In the genomic region with DNA sequence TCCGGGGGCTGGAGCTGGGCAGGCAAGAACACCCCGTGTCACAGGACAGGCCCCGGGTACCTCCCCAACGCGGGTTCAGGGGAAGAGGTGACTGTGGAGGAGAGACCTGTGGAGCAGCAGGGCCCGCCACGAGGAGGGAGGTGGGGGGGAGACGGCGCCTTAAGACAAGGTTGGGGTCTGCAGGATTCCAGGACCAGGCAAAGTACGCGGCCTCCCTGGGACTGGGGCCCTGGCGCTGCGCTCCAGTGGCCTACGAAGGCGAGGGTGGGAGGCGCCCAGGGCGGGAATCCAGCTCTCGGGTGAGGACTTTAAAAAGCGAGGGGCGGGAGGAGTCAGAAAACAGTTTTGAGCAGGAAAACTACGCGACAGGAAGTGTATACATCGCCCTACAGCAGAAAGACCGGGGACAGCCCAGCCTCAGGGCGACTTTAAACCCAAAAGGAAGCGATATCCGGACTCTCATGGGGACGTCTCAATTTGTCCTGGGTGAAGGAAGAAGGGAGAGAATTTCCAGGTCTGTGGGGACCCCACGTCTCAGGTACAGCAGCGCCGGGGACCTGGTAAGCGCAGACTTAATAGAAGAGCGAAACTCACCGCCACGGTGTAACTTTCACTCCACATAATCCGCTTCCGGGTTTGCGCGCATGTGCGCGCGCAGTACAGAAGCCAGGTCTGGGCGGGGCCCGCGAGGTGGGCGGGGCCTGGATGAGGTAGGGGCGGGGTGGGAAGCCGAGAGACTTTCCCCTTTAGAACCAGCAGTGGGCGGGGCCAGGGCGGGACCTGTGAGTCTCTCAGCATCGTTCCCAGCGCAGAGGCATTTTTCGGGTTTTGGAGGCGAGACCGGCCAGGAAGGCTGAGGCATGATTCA, we compare ENCODE assay signal across 8 cellular contexts. TPM values are rescaled to one million over a fixed set of nuclear protein-coding genes. Genes with fewer than 3 reads are reported as not detected.
DNase-seq lines count a peak whose midpoint lies in the region; TF ChIP-seq lines count a peak whose summit lies in the region.

TSS of gene ZNF83 (minus strand) at position 638 of the 868 bp plus-strand sequence.

- peak within 1 kb of the TSS; percentile 93 for H3K4me2 ChIP-seq in Loucy (ENCODE audit: low read depth, low read length, poor library complexity, severe bottlenecking)

- H3K9me3 Mint-ChIP-seq in activated naive CD4-positive, alpha-beta T cell treated with anti-CD3 and anti-CD28 coated beads for 36 hours: peaks cover 22% of the 10 kb centered on the region

- H3K4me1 ChIP-seq in Loucy (ENCODE audit: insufficient read depth, low read length, poor library complexity, severe bottlenecking): peaks cover 10% of the 10 kb centered on the region

- no peak for TF ChIP-seq CTCF in Loucy (conservative IDR thresholded peaks at IDR 0.05; ENCODE audit: low read length)

- H3K4me3 Mint-ChIP-seq in activated naive CD4-positive, alpha-beta T cell treated with anti-CD3 and anti-CD28 coated beads for 36 hours: peak within 1 kb of the TSS; percentile 85

- H4K20me1 ChIP-seq in Loucy (ENCODE audit: insufficient read depth, low read length, poor library complexity, severe bottlenecking): peaks cover 4% of the 10 kb centered on the region

- DNase-seq in DMS79 treated with DMSO at 0.1 percent for 48 hours (lab: John Stamatoyannopoulos, UW) (peak; percentile 72), GOT3 (lab: John Stamatoyannopoulos, UW) (peak; percentile 66), SK-MEL-5 (ENCODE audit: low read depth, low spot score) (peak; percentile 87), germinal center (ENCODE audit: low spot score) (peak; percentile 99), non-pigmented ciliary epithelial cell (ENCODE audit: low read depth) (peak; percentile 75), substantia nigra (lab: John Stamatoyannopoulos, UW) (peak; percentile 34 to 97 (median 82))
- peak; percentile 96 for DNase-seq in activated naive CD4-positive, alpha-beta T cell treated with anti-CD3 and anti-CD28 coated beads for 36 hours

- in situ Hi-C loops in SK-MEL-5 (cut with HindIII; ENCODE audit: low pct_unique_long_range_greater_than_20kb, low sequenced_read_pairs): no loop called here

- intact Hi-C loops in activated naive CD4-positive, alpha-beta T cell treated with anti-CD3 and anti-CD28 coated beads for 36 hours (cut with micrococcal nuclease): loop anchor here (1.0 to 5.0 kb wide), 5 partner anchors 36 to 449 kb away; partner anchors contain the start of genes ZNF611 and ZNF808

- peak within 1 kb of the TSS; percentile 94 for H3K9ac ChIP-seq in Loucy (ENCODE audit: low read depth, low read length, poor library complexity, severe bottlenecking)

- H3K9me2 ChIP-seq in Loucy (replicated peaks; ENCODE audit: low read depth, low read length): no peaks in the 10 kb centered on the region

- H3K36me3 Mint-ChIP-seq in activated naive CD4-positive, alpha-beta T cell treated with anti-CD3 and anti-CD28 coated beads for 36 hours (ENCODE audit: low read depth): peaks cover 29% of the 10 kb centered on the region

- no peaks in the 10 kb centered on the region for H3K9me3 ChIP-seq in Loucy (ENCODE audit: insufficient read depth, low read depth, low read length)

- H2AFZ ChIP-seq in Loucy (ENCODE audit: low read length): peak within 1 kb of the TSS; percentile 93

- CTCF ChIA-PET in activated naive CD4-positive, alpha-beta T cell treated with anti-CD3 and anti-CD28 coated beads for 36 hours (lab: Charles Lee): interaction anchor here (0.5 kb wide), 1 partner anchor 335 kb away, joined by 3 read pairs; no protein-coding TSS in a partner anchor

- peak within 1 kb of the TSS; percentile 88 for H3K4me3 ChIP-seq in Loucy (ENCODE audit: low read length, poor library complexity, severe bottlenecking)

- peak within 1 kb of the TSS; percentile 68 for H3K27ac ChIP-seq in substantia nigra (ENCODE audit: low read depth, low read length, poor library complexity, severe bottlenecking)

- H3F3A ChIP-seq in Loucy (ENCODE audit: low read depth): no peaks in the 10 kb centered on the region

- no peaks in the 10 kb centered on the region for H3K27me3 ChIP-seq in Loucy (ENCODE audit: insufficient read depth, low read length, poor library complexity, severe bottlenecking)

- H3K79me2 ChIP-seq in Loucy (ENCODE audit: insufficient read depth, low read length): no peaks in the 10 kb centered on the region; the same call in 1 of the 2 replicates

- H3K27me3 Mint-ChIP-seq in activated naive CD4-positive, alpha-beta T cell treated with anti-CD3 and anti-CD28 coated beads for 36 hours (ENCODE audit: low read depth): no peaks in the 10 kb centered on the region

- H3K27ac Mint-ChIP-seq in activated naive CD4-positive, alpha-beta T cell treated with anti-CD3 and anti-CD28 coated beads for 36 hours: peak within 1 kb of the TSS; percentile 92

- no peaks in the 10 kb centered on the region for H3K36me3 ChIP-seq in Loucy (ENCODE audit: insufficient read depth, low read length)

- H3K4me1 Mint-ChIP-seq in activated naive CD4-positive, alpha-beta T cell treated with anti-CD3 and anti-CD28 coated beads for 36 hours (ENCODE audit: low read depth): peaks cover 9% of the 10 kb centered on the region

RNA-seq across cellular contexts. Expression of gene ZNF83, which starts in this region (rescaled TPM):
- 11.3 and 14.1 TPM in 2 replicates for total RNA-seq in SK-MEL-5 (2014; rRNA removed; shearing (Covaris generic))
- polyA plus RNA-seq in SK-MEL-5 (2015; cell fraction: cytosol; rRNA removed): 4.6 and 7.1 TPM in 2 replicates
- polyA plus RNA-seq in SK-MEL-5 (2015; cell fraction: nucleus; rRNA removed): 128 and 133 TPM in 2 replicates
- total RNA-seq in activated naive CD4-positive, alpha-beta T cell treated with anti-CD3 and anti-CD28 coated beads for 36 hours: 10 to 100 TPM; 23.3 to 23.9 TPM

Comparison
In these comparisons a context has a peak if more than half of its experiments do, and no peak if none do; other contexts are left out.
1. Peak in every context shown above with its lines: DNase-seq, H3K4me3 ChIP-seq and H3K27ac ChIP-seq.